In genomic region chr18:52657063-52657462, GRCh38 we compare ENCODE assay signal across 24 cellular contexts.
"Had no signal": no experiment of that assay in that cellular context is flagged by ENCODE, and none has a peak within 500 bp of the region (broad histone marks: within the 10 kb centered on the region; RNA-seq: fewer than 3 reads in every experiment).

No MANE protein-coding gene starts in this region.

- H3K27me3 Mint-ChIP-seq: activated B cell treated with CpG ODN at 0.5 μM for 24 hours; activated CD4-positive, alpha-beta T cell treated with anti-CD3 and anti-CD28 coated beads, Interleukin-2, amount 10 ng/mL, durations not matched to agents 24 days and 14 days; activated CD8-positive, alpha-beta memory T cell treated with anti-CD3 and anti-CD28 coated beads, Interleukin-2, amount 10 ng/mL, durations not matched to agents 7 days and 5 days; activated naive CD8-positive, alpha-beta T cell treated with anti-CD3 and anti-CD28 coated beads, Interleukin-2, amount 50 U/mL, for 24 hours; activated T-cell treated with anti-CD3 and anti-CD28 coated beads, Interleukin-2, amount 50 U/mL, for 24 hours had no signal

- H3K9me3 ChIP-seq: ascending aorta, body of pancreas had no signal

- DNase-seq: activated B cell treated with CpG ODN at 0.5 μM for 24 hours; activated CD4-positive, alpha-beta T cell treated with anti-CD3 and anti-CD28 coated beads for 1 hour; activated CD4-positive, alpha-beta T cell treated with anti-CD3 and anti-CD28 coated beads, Interleukin-2, amount 10 ng/mL, durations not matched to agents 24 days and 14 days; activated CD4-positive, alpha-beta T cell treated with anti-CD3 and anti-CD28 coated beads, Interleukin-2, amount 50 U/mL, for 48 hours; activated CD8-positive, alpha-beta memory T cell treated with anti-CD3 and anti-CD28 coated beads, Interleukin-2, amount 10 ng/mL, durations not matched to agents 7 days and 5 days; activated effector memory CD4-positive, alpha-beta T cell treated with anti-CD3 and anti-CD28 coated beads, Interleukin-2, amount 50 U/mL, for 16 hours; activated naive CD4-positive, alpha-beta T cell treated with Interleukin-2 at 50 U/mL for 16 hours; activated naive CD8-positive, alpha-beta T cell treated with anti-CD3 and anti-CD28 coated beads, Interleukin-2, amount 50 U/mL, for 24 hours; activated T-cell treated with anti-CD3 and anti-CD28 coated beads, Interleukin-2, amount 50 U/mL, for 24 hours; amniotic stem cell; body of pancreas; central memory CD4-positive, alpha-beta T cell; Kasumi-1; KBM-7; NCI-H1930; NCI-H2171; NCI-H345; NCI-H510A treated with DMSO at 0.1 percent for 48 hours; PC-3; SHP77 treated with DMSO at 0.1 percent for 48 hours had no signal

- ATAC-seq: activated CD8-positive, alpha-beta memory T cell treated with anti-CD3 and anti-CD28 coated beads, Interleukin-2, amount 10 ng/mL, durations not matched to agents 7 days and 5 days; activated naive CD4-positive, alpha-beta T cell treated with anti-CD3 and anti-CD28 coated beads, Interleukin-2, amount 50 U/mL, for 72 hours; activated naive CD8-positive, alpha-beta T cell treated with anti-CD3 and anti-CD28 coated beads, Interleukin-2, amount 50 U/mL, for 24 hours; body of pancreas; PC-3 had no signal

- H3K27ac Mint-ChIP-seq: activated B cell treated with CpG ODN at 0.5 μM for 24 hours; activated CD4-positive, alpha-beta T cell treated with anti-CD3 and anti-CD28 coated beads, Interleukin-2, amount 10 ng/mL, durations not matched to agents 24 days and 14 days; activated CD8-positive, alpha-beta memory T cell treated with anti-CD3 and anti-CD28 coated beads, Interleukin-2, amount 10 ng/mL, durations not matched to agents 7 days and 5 days; activated naive CD4-positive, alpha-beta T cell treated with anti-CD3 and anti-CD28 coated beads, Interleukin-2, amount 50 U/mL, for 72 hours; activated naive CD8-positive, alpha-beta T cell treated with anti-CD3 and anti-CD28 coated beads, Interleukin-2, amount 50 U/mL, for 24 hours; activated T-cell treated with anti-CD3 and anti-CD28 coated beads, Interleukin-2, amount 50 U/mL, for 24 hours; activated T-helper 1 cell treated with anti-CD3 and anti-CD28 coated beads, Interleukin-12 subunit alpha, Interleukin-12 subunit beta, Interleukin-2, Interleukin-4 antibody, amounts not matched to agents 30 ng/mL and 10 ng/mL and 1 ng/mL, durations not matched to agents 14 hours and 24 hours and 36 hours; T-helper 1 cell treated with Interleukin-12 subunit alpha and Interleukin-12 subunit beta and Interleukin-4 antibody, amounts not matched to agents 30 μg/mL and 1 μg/mL, for 36 hours had no signal

- H3K36me3 Mint-ChIP-seq: activated CD8-positive, alpha-beta memory T cell treated with anti-CD3 and anti-CD28 coated beads, Interleukin-2, amount 10 ng/mL, durations not matched to agents 7 days and 5 days; activated naive CD4-positive, alpha-beta T cell treated with anti-CD3 and anti-CD28 coated beads, Interleukin-2, amount 50 U/mL, for 72 hours had no signal

- H3K4me3 ChIP-seq: ascending aorta, body of pancreas had no signal

- H3K36me3 ChIP-seq: ascending aorta had no signal

- H3K27me3 ChIP-seq: ascending aorta, body of pancreas had no signal

- H3K9me3 Mint-ChIP-seq: activated B cell treated with CpG ODN at 0.5 μM for 24 hours; activated naive CD8-positive, alpha-beta T cell treated with anti-CD3 and anti-CD28 coated beads, Interleukin-2, amount 50 U/mL, for 24 hours; activated T-helper 1 cell treated with anti-CD3 and anti-CD28 coated beads, Interleukin-12 subunit alpha, Interleukin-12 subunit beta, Interleukin-2, Interleukin-4 antibody, amounts not matched to agents 30 ng/mL and 10 ng/mL and 1 ng/mL, durations not matched to agents 14 hours and 24 hours and 36 hours had no signal

- H3K4me3 Mint-ChIP-seq: activated B cell treated with CpG ODN at 0.5 μM for 24 hours; activated CD4-positive, alpha-beta T cell treated with anti-CD3 and anti-CD28 coated beads, Interleukin-2, amount 10 ng/mL, durations not matched to agents 24 days and 14 days; activated CD8-positive, alpha-beta memory T cell treated with anti-CD3 and anti-CD28 coated beads, Interleukin-2, amount 10 ng/mL, durations not matched to agents 7 days and 5 days; activated naive CD8-positive, alpha-beta T cell treated with anti-CD3 and anti-CD28 coated beads, Interleukin-2, amount 50 U/mL, for 24 hours; activated T-cell treated with anti-CD3 and anti-CD28 coated beads, Interleukin-2, amount 50 U/mL, for 24 hours; activated T-helper 1 cell treated with anti-CD3 and anti-CD28 coated beads, Interleukin-12 subunit alpha, Interleukin-12 subunit beta, Interleukin-2, Interleukin-4 antibody, amounts not matched to agents 30 ng/mL and 10 ng/mL and 1 ng/mL, durations not matched to agents 14 hours and 24 hours and 36 hours; T-helper 1 cell treated with Interleukin-12 subunit alpha and Interleukin-12 subunit beta and Interleukin-4 antibody, amounts not matched to agents 30 μg/mL and 1 μg/mL, for 36 hours had no signal

- H3K4me1 Mint-ChIP-seq: activated B cell treated with CpG ODN at 0.5 μM for 24 hours; activated CD4-positive, alpha-beta T cell treated with anti-CD3 and anti-CD28 coated beads, Interleukin-2, amount 10 ng/mL, durations not matched to agents 24 days and 14 days; activated CD8-positive, alpha-beta memory T cell treated with anti-CD3 and anti-CD28 coated beads, Interleukin-2, amount 10 ng/mL, durations not matched to agents 7 days and 5 days; activated naive CD8-positive, alpha-beta T cell treated with anti-CD3 and anti-CD28 coated beads, Interleukin-2, amount 50 U/mL, for 24 hours had no signal

- H3K4me1 ChIP-seq: ascending aorta, body of pancreas had no signal

- H3K27ac ChIP-seq: ascending aorta, body of pancreas had no signal
